8 cellular contexts compared by ENCODE assay signal in the genomic region with DNA sequence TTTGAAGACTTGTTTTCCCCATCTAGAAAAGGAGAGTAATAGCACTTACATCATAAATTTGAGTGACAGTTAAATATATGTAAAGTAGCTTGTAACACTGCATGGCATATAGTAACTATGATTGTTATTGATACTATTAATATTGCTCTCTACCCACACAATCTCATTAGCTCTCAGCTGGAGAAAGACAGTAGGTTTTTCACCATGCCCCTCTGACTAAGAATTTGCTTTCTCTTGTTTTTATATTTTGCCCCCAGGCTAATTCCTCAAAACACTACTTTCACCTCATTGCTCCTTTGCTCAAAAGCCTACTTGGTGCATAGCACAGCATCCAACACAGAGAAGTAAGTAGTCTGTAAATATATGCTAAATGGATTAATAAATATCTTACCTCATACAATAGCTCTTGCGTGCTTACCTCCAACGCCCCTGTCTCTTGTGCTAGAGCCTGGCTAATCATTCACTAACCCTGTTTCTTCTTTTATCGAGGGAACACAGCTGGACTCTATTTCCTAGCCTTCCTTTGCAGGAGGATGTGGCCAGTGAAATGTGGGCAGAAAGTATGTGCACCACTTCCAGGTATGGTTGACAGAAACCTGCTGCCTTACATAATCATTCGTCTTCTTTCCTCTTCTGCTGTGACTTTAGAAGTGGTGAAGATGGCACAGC.
A peak's percentile ranks its signal among the peaks of the same experiment; 100 is the strongest.
DNase-seq lines count a peak whose midpoint lies in the region; ATAC-seq and TF ChIP-seq lines count a peak whose summit lies in the region.

No MANE protein-coding gene starts in this region.

- intact Hi-C loops in Calu3 (cut with micrococcal nuclease; ENCODE audit: unreplicated experiment) = loop anchor here (1.0 to 5.0 kb wide), 5 partner anchors 52 to 317 kb away; partner anchors contain the start of gene GMPS

- no peak overlapping the region for H3K9ac ChIP-seq in endocrine pancreas (ENCODE audit: control insufficient read depth, insufficient read depth, low read length)

- no peaks in the 10 kb centered on the region for H3K27me3 Mint-ChIP-seq in Calu3 (ENCODE audit: unreplicated experiment)

- CTCF ChIA-PET in Calu3 (lab: Charles Lee) = interaction anchor here (0.6 to 1.5 kb wide), 7 partner anchors 9 to 251 kb away, joined by 3 to 13 read pairs (median 4); partner anchors contain the start of gene C3orf33

- H3K27me3 ChIP-seq in endocrine pancreas (ENCODE audit: control insufficient read depth, insufficient read depth, low read length) = no peaks in the 10 kb centered on the region

- H3K4me1 ChIP-seq in endocrine pancreas (ENCODE audit: control insufficient read depth, insufficient read depth, low read length) = peaks cover 10% of the 10 kb centered on the region

- no peaks in the 10 kb centered on the region for H3K9me3 ChIP-seq in endocrine pancreas (ENCODE audit: control insufficient read depth, low read length)

- H3K4me1 Mint-ChIP-seq in Calu3 (ENCODE audit: low read depth, unreplicated experiment) = peaks cover 49% of the 10 kb centered on the region

- BruUV-seq in Calu3 (replicated peaks; lab: Mats Ljungman, UMichigan) = TSS peak; percentile 47

- H3K9me3 Mint-ChIP-seq in Calu3 (ENCODE audit: low read depth, unreplicated experiment) = no peaks in the 10 kb centered on the region

- H3K4me3 ChIP-seq in endocrine pancreas (ENCODE audit: control insufficient read depth, insufficient read depth, low read length) = peak overlapping the region; percentile 55

- peak overlapping the region; percentile 90 for H3K27ac Mint-ChIP-seq in Calu3 (ENCODE audit: unreplicated experiment)

- no peak for TF ChIP-seq CTCF in Calu3 (IDR thresholded peaks at IDR 0.05; ENCODE audit: unreplicated experiment)

- peak; percentile 76 for ATAC-seq in GM21367 (IDR thresholded peaks at IDR 0.05; ENCODE audit: unreplicated experiment)
- peak; percentile 52 for ATAC-seq in HG03439 (IDR thresholded peaks at IDR 0.05; ENCODE audit: unreplicated experiment)

- H3K36me3 ChIP-seq in endocrine pancreas (ENCODE audit: control insufficient read depth, insufficient read depth, low read length) = no peaks in the 10 kb centered on the region

- peak; percentile 73 for DNase-seq in Calu3
- DNase-seq in C1 segment of cervical spinal cord (lab: John Stamatoyannopoulos, UW) = no peak
- no peak for DNase-seq in EL
- DNase-seq in superior temporal gyrus (ENCODE audit: extremely low spot score) = no peak
- DNase-seq in middle frontal gyrus (ENCODE audit: extremely low spot score, low spot score) = no peak

- peaks cover 20% of the 10 kb centered on the region for H3K36me3 Mint-ChIP-seq in Calu3 (ENCODE audit: insufficient read depth, unreplicated experiment)

- peak overlapping the region; percentile 57 for H3K4me3 Mint-ChIP-seq in Calu3 (ENCODE audit: low read depth, unreplicated experiment)
